In genomic region chr20:2761885-2762284, GRCh38 we compare ENCODE assay signal across 24 cellular contexts. TPM values are rescaled to one million over a fixed set of nuclear protein-coding genes. Genes with fewer than 3 reads are reported as not detected.
A peak's percentile ranks its signal among the peaks of the same experiment; 100 is the strongest.
DNase-seq lines count a peak whose midpoint lies in the region; ATAC-seq and TF ChIP-seq lines count a peak whose summit lies in the region.
"Had no signal": no experiment of that assay in that cellular context is flagged by ENCODE, and none has a peak within 500 bp of the region (broad histone marks: within the 10 kb centered on the region; RNA-seq: fewer than 3 reads in every experiment).

No MANE protein-coding gene starts in this region.

- intact Hi-C loops in spleen (cut with DNase I; ENCODE audit: low total_unique reads): no loop called here
- intact Hi-C loops in activated T-helper 2 cell treated with anti-CD3 and anti-CD28 coated beads, Interferon-gamma antibody, Interleukin-2, Interleukin-4, amounts not matched to agents 10 μg/mL and 5 μg/mL and 100 μg/mL, durations not matched to agents 14 hours and 24 hours and 36 hours (cut with micrococcal nuclease): no loop called here

- peak; percentile 21 for DNase-seq in activated CD8-positive, alpha-beta memory T cell treated with anti-CD3 and anti-CD28 coated beads for 24 hours
- no peak for DNase-seq in activated CD8-positive, alpha-beta memory T cell treated with anti-CD3 and anti-CD28 coated beads, Interleukin-2, amount 50 U/mL, for 4 hours
- DNase-seq in AG20443 (ENCODE audit: low spot score) (peak; percentile 5), myocyte (ENCODE audit: low read depth) (peak; percentile 49), spleen (peak; percentile 5)
- DNase-seq in activated T-helper 2 cell treated with anti-CD3 and anti-CD28 coated beads, Interferon-gamma antibody, Interleukin-2, Interleukin-4, amounts not matched to agents 10 μg/mL and 5 μg/mL and 100 μg/mL, durations not matched to agents 14 hours and 24 hours and 36 hours (ENCODE audit: low spot score): no peak
- DNase-seq: 8988T; BE2C; C1 segment of cervical spinal cord; CD4-positive, CD25-positive, alpha-beta regulatory T cell; CD8-positive, alpha-beta memory T cell; DMS 273 treated with DMSO at 0.1 percent for 48 hours; DMS53; DND-41; EL; GM23248; IMR-90 had no signal

- H3K4me1 ChIP-seq in spleen: no peaks in the 10 kb centered on the region
- H3K4me1 ChIP-seq: BE2C, HAP-1 had no signal

- ATAC-seq in HG02938 (IDR thresholded peaks at IDR 0.05; ENCODE audit: unreplicated experiment): no peak
- ATAC-seq: GM12878 had no signal

- H3K4me3 ChIP-seq in spleen: no peak overlapping the region
- H3K4me3 ChIP-seq: GM12878, GM23248, HAP-1 had no signal

- H3K4me3 Mint-ChIP-seq in activated T-helper 2 cell treated with anti-CD3 and anti-CD28 coated beads, Interferon-gamma antibody, Interleukin-2, Interleukin-4, amounts not matched to agents 10 μg/mL and 5 μg/mL and 100 μg/mL, durations not matched to agents 14 hours and 24 hours and 36 hours (ENCODE audit: low read depth): no peak overlapping the region
- H3K4me3 Mint-ChIP-seq: CD4-positive, CD25-positive, alpha-beta regulatory T cell; CD8-positive, alpha-beta memory T cell had no signal

- no peaks in the 10 kb centered on the region for H3K4me1 Mint-ChIP-seq in activated T-helper 2 cell treated with anti-CD3 and anti-CD28 coated beads, Interferon-gamma antibody, Interleukin-2, Interleukin-4, amounts not matched to agents 10 μg/mL and 5 μg/mL and 100 μg/mL, durations not matched to agents 14 hours and 24 hours and 36 hours (ENCODE audit: low read depth)
- H3K4me1 Mint-ChIP-seq: CD4-positive, CD25-positive, alpha-beta regulatory T cell; CD8-positive, alpha-beta memory T cell had no signal

- no peak for TF ChIP-seq POLR2A in spleen (IDR thresholded peaks at IDR 0.05)

- no peak overlapping the region for H3K27ac ChIP-seq in spleen
- H3K27ac ChIP-seq: GM23248 had no signal

- no peaks in the 10 kb centered on the region for H3K36me3 Mint-ChIP-seq in activated T-helper 2 cell treated with anti-CD3 and anti-CD28 coated beads, Interferon-gamma antibody, Interleukin-2, Interleukin-4, amounts not matched to agents 10 μg/mL and 5 μg/mL and 100 μg/mL, durations not matched to agents 14 hours and 24 hours and 36 hours (ENCODE audit: low read depth)
- H3K36me3 Mint-ChIP-seq: CD4-positive, CD25-positive, alpha-beta regulatory T cell; CD8-positive, alpha-beta memory T cell had no signal

- H3K9me3 ChIP-seq in spleen: no peaks in the 10 kb centered on the region
- H3K9me3 ChIP-seq: BE2C, HAP-1 had no signal

- peaks cover 6% of the 10 kb centered on the region for H3K27me3 Mint-ChIP-seq in activated T-helper 2 cell treated with anti-CD3 and anti-CD28 coated beads, Interferon-gamma antibody, Interleukin-2, Interleukin-4, amounts not matched to agents 10 μg/mL and 5 μg/mL and 100 μg/mL, durations not matched to agents 14 hours and 24 hours and 36 hours (ENCODE audit: low read depth)

- peaks cover 0 to 84% (median 12%) of the 10 kb centered on the region in 7 donors for H3K27me3 ChIP-seq in spleen (replicated peaks in 1 of 7)
- H3K27me3 ChIP-seq: BE2C had no signal

- H3K27ac Mint-ChIP-seq in activated T-helper 2 cell treated with anti-CD3 and anti-CD28 coated beads, Interferon-gamma antibody, Interleukin-2, Interleukin-4, amounts not matched to agents 10 μg/mL and 5 μg/mL and 100 μg/mL, durations not matched to agents 14 hours and 24 hours and 36 hours: no peak overlapping the region
- H3K27ac Mint-ChIP-seq: CD4-positive, CD25-positive, alpha-beta regulatory T cell had no signal

- no peaks in the 10 kb centered on the region for H3K9me3 Mint-ChIP-seq in activated T-helper 2 cell treated with anti-CD3 and anti-CD28 coated beads, Interferon-gamma antibody, Interleukin-2, Interleukin-4, amounts not matched to agents 10 μg/mL and 5 μg/mL and 100 μg/mL, durations not matched to agents 14 hours and 24 hours and 36 hours
- H3K9me3 Mint-ChIP-seq: CD4-positive, CD25-positive, alpha-beta regulatory T cell; CD8-positive, alpha-beta memory T cell had no signal

- H3K36me3 ChIP-seq in spleen: no peaks in the 10 kb centered on the region
- H3K36me3 ChIP-seq: BE2C, HAP-1 had no signal

- no peak for TF ChIP-seq CTCF in spleen (IDR thresholded peaks at IDR 0.05 in 8 of 11, conservative IDR thresholded peaks at IDR 0.05 in 3 of 11)

- WGBS in spleen, 5 donors: 86 to 93% (median 91%) methylated on average over 4 of the region's 4 CpGs

RNA-seq across cellular contexts. Expression of gene CPXM1, which starts 38.5 kb away (rescaled TPM):
- total RNA-seq in myocyte (not detected in 2 replicates), spleen (1 to 10 TPM in 2 of 7 donors, under 1 TPM in 5; 0.23 to 1.9 (median 0.44) TPM)
- not detected for polyA plus RNA-seq in myocyte (2012)
- 1 to 10 TPM in 1 of 3 donors, under 1 TPM in 2; 0.41 to 2.9 (median 0.64) TPM for polyA plus RNA-seq in spleen
- 1.3 and 1.5 TPM in 2 replicates for total RNA-seq in activated T-helper 2 cell treated with anti-CD3 and anti-CD28 coated beads, Interferon-gamma antibody, Interleukin-2, Interleukin-4, amounts not matched to agents 10 μg/mL and 5 μg/mL and 100 μg/mL, durations not matched to agents 14 hours and 24 hours and 36 hours
- total RNA-seq: GM23248, H4 had no signal
- polyA plus RNA-seq: CD8-positive, alpha-beta memory T cell had no signal

RNA-seq across cellular contexts. Expression of gene C20orf141, which starts 52.9 kb away (rescaled TPM):
- total RNA-seq in myocyte: not detected in 2 replicates
- not detected for polyA plus RNA-seq in myocyte (2012)
- total RNA-seq in spleen: not detected
- not detected for polyA plus RNA-seq in spleen
- total RNA-seq in activated T-helper 2 cell treated with anti-CD3 and anti-CD28 coated beads, Interferon-gamma antibody, Interleukin-2, Interleukin-4, amounts not matched to agents 10 μg/mL and 5 μg/mL and 100 μg/mL, durations not matched to agents 14 hours and 24 hours and 36 hours: not detected in 2 replicates
- total RNA-seq: A673; CD4-positive, CD25-positive, alpha-beta regulatory T cell; CD8-positive, alpha-beta memory T cell; G401; GM12878; GM23248; H4 had no signal
- polyA plus RNA-seq: AG04450; CD4-positive, CD25-positive, alpha-beta regulatory T cell; CD8-positive, alpha-beta memory T cell; GM12878; GM23248 had no signal

RNA-seq across cellular contexts. Expression of gene TMEM239, which starts 54.3 kb away (rescaled TPM):
- total RNA-seq in myocyte (not detected in 2 replicates), spleen (not detected)
- not detected for polyA plus RNA-seq in myocyte (2012)
- not detected for polyA plus RNA-seq in spleen
- not detected in 2 replicates for total RNA-seq in activated T-helper 2 cell treated with anti-CD3 and anti-CD28 coated beads, Interferon-gamma antibody, Interleukin-2, Interleukin-4, amounts not matched to agents 10 μg/mL and 5 μg/mL and 100 μg/mL, durations not matched to agents 14 hours and 24 hours and 36 hours
- total RNA-seq: A673; CD4-positive, CD25-positive, alpha-beta regulatory T cell; CD8-positive, alpha-beta memory T cell; G401; GM12878; GM23248; H4; IMR-90 had no signal
- polyA plus RNA-seq: AG04450; CD4-positive, CD25-positive, alpha-beta regulatory T cell; CD8-positive, alpha-beta memory T cell; GM12878; GM23248 had no signal

Comparison
In these comparisons a context has a peak if more than half of its experiments do, and no peak if none do; other contexts are left out.
1. DNase-seq: peak in activated CD8-positive, alpha-beta memory T cell treated with anti-CD3 and anti-CD28 coated beads for 24 hours (single experiment), AG20443 (single experiment), myocyte (single experiment) and spleen (single experiment); none in activated CD8-positive, alpha-beta memory T cell treated with anti-CD3 and anti-CD28 coated beads, Interleukin-2, amount 50 U/mL, for 4 hours (single experiment) and activated T-helper 2 cell treated with anti-CD3 and anti-CD28 coated beads, Interferon-gamma antibody, Interleukin-2, Interleukin-4, amounts not matched to agents 10 μg/mL and 5 μg/mL and 100 μg/mL, durations not matched to agents 14 hours and 24 hours and 36 hours (single experiment).